ENCODE assay signal across 8 cellular contexts in genomic region chr12:71755146-71755892, GRCh38. TPM values are rescaled to one million over a fixed set of nuclear protein-coding genes. Genes with fewer than 3 reads are reported as not detected.
DNase-seq lines count a peak whose midpoint lies in the region; ATAC-seq and TF ChIP-seq lines count a peak whose summit lies in the region.

No MANE protein-coding gene starts in this region.

- H3K27ac ChIP-seq in SJCRH30 (peak overlapping the region; percentile 71), right cardiac atrium (ENCODE audit: low read length) (peak overlapping the region; percentile 98), uterus (peak overlapping the region; percentile 95 to 97)

- WGBS in right cardiac atrium = under 1% methylated on average over 45 of the region's 45 CpGs

- H3K4me1 Mint-ChIP-seq in activated naive CD8-positive, alpha-beta T cell treated with anti-CD3 and anti-CD28 coated beads, Interleukin-2, amount 50 U/mL, for 24 hours = peaks cover 40% of the 10 kb centered on the region

- H3K9me3 ChIP-seq in SJCRH30 (replicated peaks) (peaks cover 17% of the 10 kb centered on the region), right cardiac atrium (ENCODE audit: control insufficient read depth, low read length) (no peaks in the 10 kb centered on the region), uterus (no peaks in the 10 kb centered on the region)

- H3K9me3 Mint-ChIP-seq in activated naive CD8-positive, alpha-beta T cell treated with anti-CD3 and anti-CD28 coated beads, Interleukin-2, amount 50 U/mL, for 24 hours = peaks cover 22% of the 10 kb centered on the region

- H3K4me1 ChIP-seq in SJCRH30 (no peaks in the 10 kb centered on the region), right cardiac atrium (ENCODE audit: control insufficient read depth, insufficient read depth, low read length) (no peaks in the 10 kb centered on the region), uterus (no peaks in the 10 kb centered on the region)

- H3K4me3 Mint-ChIP-seq in activated naive CD8-positive, alpha-beta T cell treated with anti-CD3 and anti-CD28 coated beads, Interleukin-2, amount 50 U/mL, for 24 hours = peak overlapping the region; percentile 93

- H3K27me3 ChIP-seq in SJCRH30 = no peaks in the 10 kb centered on the region
- no peaks in the 10 kb centered on the region for H3K27me3 ChIP-seq in right cardiac atrium (ENCODE audit: control insufficient read depth, insufficient read depth)
- H3K27me3 ChIP-seq in uterus = no peaks in the 10 kb centered on the region

- intact Hi-C loops in right cardiac atrium (cut with DNase I) (loop anchor here in 3 of 4 donors (10.0 kb wide), 3 partner anchors 71 to 341 kb away; partner anchors contain the start of genes THAP2 (in 2 of the 3), ZFC3H1 (in 2 of the 3) and TMEM19 (in 1 of the 3)), uterus (cut with DNase I; ENCODE audit: low total_unique reads) (loop anchor here (10.0 kb wide), 1 partner anchor 91 kb away; the partner anchor contains the start of genes THAP2 and ZFC3H1)

- H3K4me3 ChIP-seq in AG10803 (ENCODE audit: low read length) = peak overlapping the region; percentile 77
- H3K4me3 ChIP-seq in SJCRH30 = peak overlapping the region; percentile 85
- peak overlapping the region; percentile 92 for H3K4me3 ChIP-seq in right cardiac atrium (ENCODE audit: low read length)
- peak overlapping the region; percentile 63 to 82 for H3K4me3 ChIP-seq in uterus

- peaks cover 49% of the 10 kb centered on the region for H3K36me3 Mint-ChIP-seq in activated naive CD8-positive, alpha-beta T cell treated with anti-CD3 and anti-CD28 coated beads, Interleukin-2, amount 50 U/mL, for 24 hours (ENCODE audit: low read depth)

- peak overlapping the region; percentile 94 for H3K27ac Mint-ChIP-seq in activated naive CD8-positive, alpha-beta T cell treated with anti-CD3 and anti-CD28 coated beads, Interleukin-2, amount 50 U/mL, for 24 hours

- peak; percentile 51 for ATAC-seq in GM18873 (IDR thresholded peaks at IDR 0.05; ENCODE audit: low FRiP score, unreplicated experiment)
- peak; percentile 41 for ATAC-seq in HG03108 (IDR thresholded peaks at IDR 0.05; ENCODE audit: unreplicated experiment)
- peak; percentile 67 for ATAC-seq in activated naive CD8-positive, alpha-beta T cell treated with anti-CD3 and anti-CD28 coated beads, Interleukin-2, amount 50 U/mL, for 24 hours
- peak; percentile 20 to 34 for ATAC-seq in right cardiac atrium

- TF ChIP-seq CTCF in AG10803 (conservative IDR thresholded peaks at IDR 0.05; ENCODE audit: low read length) = no peak
- TF ChIP-seq CTCF in uterus (IDR thresholded peaks at IDR 0.05) = no peak

- DNase-seq in AG10803 (ENCODE audit: low read depth) (peak; percentile 66), SJCRH30 (peak; percentile 20 to 34), right cardiac atrium (peak in 2 of 3 donors; percentile 35 to 49), putamen (ENCODE audit: low spot score) (peak; percentile 30), uterus (peak; percentile 30)
- peak; percentile 68 for DNase-seq in activated naive CD8-positive, alpha-beta T cell treated with anti-CD3 and anti-CD28 coated beads, Interleukin-2, amount 50 U/mL, for 24 hours

- peaks cover 40% of the 10 kb centered on the region for H3K36me3 ChIP-seq in SJCRH30
- no peaks in the 10 kb centered on the region for H3K36me3 ChIP-seq in uterus

- TF ChIP-seq POLR2A in uterus (IDR thresholded peaks at IDR 0.05) = no peak

- peaks cover 16% of the 10 kb centered on the region for H3K27me3 Mint-ChIP-seq in activated naive CD8-positive, alpha-beta T cell treated with anti-CD3 and anti-CD28 coated beads, Interleukin-2, amount 50 U/mL, for 24 hours

RNA-seq across cellular contexts. Expression of gene RAB21, which starts 0.7 kb away (rescaled TPM):
- 32.3 and 34.5 TPM in 2 replicates for total RNA-seq in SJCRH30 (2014; rRNA removed; shearing (Covaris generic))
- total RNA-seq in right cardiac atrium (100 to 1,000 TPM; 124 to 152 (median 133) TPM), uterus (10 to 100 TPM; 10.6 to 72.7 (median 24.5) TPM)
- polyA plus RNA-seq in right cardiac atrium = 51.1 TPM

Comparison
In these comparisons a context has a peak if more than half of its experiments do, and no peak if none do; other contexts are left out.
1. Peak in every context shown above with its lines: DNase-seq, ATAC-seq, H3K4me3 ChIP-seq and H3K27ac ChIP-seq.